9 cellular contexts compared by ENCODE assay signal in the genomic region with DNA sequence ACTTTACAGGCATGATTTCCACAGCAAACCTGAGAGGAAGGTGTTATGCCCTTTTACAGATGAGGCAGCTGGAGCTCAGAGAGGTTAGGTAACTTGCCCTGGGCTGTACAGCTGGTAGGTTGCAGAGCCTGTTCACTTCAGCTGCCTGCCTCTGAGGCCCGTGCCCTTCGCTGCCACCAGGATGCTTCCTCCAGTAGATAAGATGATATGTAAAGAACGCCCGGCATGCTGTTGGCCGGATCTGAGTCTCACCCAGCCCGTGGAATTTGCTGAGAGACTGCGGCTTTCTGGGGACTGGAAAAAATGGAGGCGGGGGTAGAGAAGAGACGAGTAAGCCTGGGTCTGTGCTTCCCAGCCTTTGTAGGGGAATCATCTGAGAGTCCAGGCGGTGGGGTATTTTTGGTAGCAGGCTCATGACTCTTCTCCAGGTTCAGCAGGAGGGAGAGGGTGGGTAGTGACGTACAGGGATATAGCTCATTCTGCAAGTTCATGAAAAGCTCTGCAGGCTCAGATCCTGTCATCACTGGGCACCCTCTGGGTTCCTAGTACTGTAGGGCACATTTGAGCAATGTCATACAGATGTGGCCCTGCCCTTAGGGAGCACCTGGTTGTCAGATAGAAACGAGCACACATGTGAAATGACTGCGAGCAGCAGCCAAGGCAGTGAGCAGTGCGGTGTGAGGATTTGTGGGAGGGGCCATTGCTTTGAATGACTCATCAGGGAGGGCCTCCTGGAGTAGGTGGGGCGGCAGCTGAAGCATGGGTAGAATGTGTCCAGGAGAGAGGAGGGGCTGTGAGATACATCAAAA.
DNase-seq lines count a peak whose midpoint lies in the region; ATAC-seq and TF ChIP-seq lines count a peak whose summit lies in the region.
"Had no signal": no experiment of that assay in that cellular context is flagged by ENCODE, and none has a peak within 500 bp of the region (broad histone marks: within the 10 kb centered on the region; RNA-seq: fewer than 3 reads in every experiment).

No MANE protein-coding gene starts in this region.

- H4K20me1 ChIP-seq in GM23248 (ENCODE audit: insufficient read depth), result no peaks in the 10 kb centered on the region
- peaks cover 37% of the 10 kb centered on the region for H4K20me1 ChIP-seq in neural progenitor cell (ENCODE audit: low read depth)

- H3K27me3 ChIP-seq in GM23248 (replicated peaks; ENCODE audit: insufficient read depth) (no peaks in the 10 kb centered on the region), neural progenitor cell (no peaks in the 10 kb centered on the region)
- H3K27me3 ChIP-seq in CD4-positive, alpha-beta memory T cell (ENCODE audit: insufficient read depth, low read length), result no peaks in the 10 kb centered on the region

- TF ChIP-seq CTCF in neural progenitor cell (IDR thresholded peaks at IDR 0.05), result no peak

- peak overlapping the region; percentile 38 for H3K27ac Mint-ChIP-seq in neural progenitor cell
- H3K27ac Mint-ChIP-seq in CD4-positive, alpha-beta memory T cell, result no peak overlapping the region

- POLR2A ChIA-PET in CD4-positive, alpha-beta memory T cell (lab: Charles Lee; ENCODE audit: partially characterized antibody), result no interaction called here

- H3K4me3 ChIP-seq in GM23248, result no peak overlapping the region
- H3K4me3 ChIP-seq in neural progenitor cell, result no peak overlapping the region
- H3K4me3 ChIP-seq in CD4-positive, alpha-beta memory T cell (ENCODE audit: low read length in 2 of 2), result no peak overlapping the region
- H3K4me3 ChIP-seq: lung had no signal

- no peak overlapping the region for H3K9ac ChIP-seq in GM23248
- H3K9ac ChIP-seq in neural progenitor cell, result no peak overlapping the region

- WGBS in GM23248 (ENCODE audit: low coverage in 1 of 2, low lambda C conversion rate in 2 of 2, missing lambda C conversion rate in 2 of 2), 2 experiments, result 79 to 81% methylated on average over 15 of the region's 15 CpGs

- H3K9me2 ChIP-seq in GM23248 (ENCODE audit: insufficient read depth), result no peaks in the 10 kb centered on the region

- no peaks in the 10 kb centered on the region for H3K4me1 ChIP-seq in GM23248 (ENCODE audit: insufficient read depth)
- H3K4me1 ChIP-seq in neural progenitor cell, result peaks cover 25% of the 10 kb centered on the region
- H3K4me1 ChIP-seq in CD4-positive, alpha-beta memory T cell (ENCODE audit: insufficient read depth, low read length), result no peaks in the 10 kb centered on the region

- ATAC-seq in HG03280 (IDR thresholded peaks at IDR 0.05; ENCODE audit: unreplicated experiment), result no peak

- H3F3A ChIP-seq in GM23248 (ENCODE audit: insufficient read depth) (no peaks in the 10 kb centered on the region), neural progenitor cell (ENCODE audit: low read depth) (peaks cover 8% of the 10 kb centered on the region)

- H3K27me3 Mint-ChIP-seq in neural progenitor cell (ENCODE audit: insufficient read depth, low read depth), result peaks cover 7% of the 10 kb centered on the region
- H3K27me3 Mint-ChIP-seq in CD4-positive, alpha-beta memory T cell, result peaks cover 3 to 9% of the 10 kb centered on the region in 2 donors

- H3K9me3 ChIP-seq in GM23248 (ENCODE audit: low read depth) (no peaks in the 10 kb centered on the region), neural progenitor cell (ENCODE audit: low read depth) (no peaks in the 10 kb centered on the region)
- no peaks in the 10 kb centered on the region for H3K9me3 ChIP-seq in CD4-positive, alpha-beta memory T cell (ENCODE audit: control insufficient read depth in 1 of 2, low read length in 2 of 2)

- DNase-seq in GM23248 (peak; percentile 51), NCI-H146 (lab: John Stamatoyannopoulos, UW) (peak; percentile 67), cerebellar cortex (ENCODE audit: low spot score) (peak; percentile 57), neural progenitor cell (ENCODE audit: low spot score) (peak; percentile 67), foreskin melanocyte (no peak)
- DNase-seq in stimulated activated naive CD4-positive, alpha-beta T cell (lab: John Stamatoyannopoulos, UW), result no peak
- DNase-seq in CD4-positive, alpha-beta memory T cell, result no peak

- H2AFZ ChIP-seq in GM23248 (no peak overlapping the region), neural progenitor cell (replicated peaks) (no peak overlapping the region)

- H3K9me3 Mint-ChIP-seq in neural progenitor cell, result no peaks in the 10 kb centered on the region
- no peaks in the 10 kb centered on the region for H3K9me3 Mint-ChIP-seq in CD4-positive, alpha-beta memory T cell

- H3K36me3 Mint-ChIP-seq in neural progenitor cell, result no peaks in the 10 kb centered on the region
- no peaks in the 10 kb centered on the region for H3K36me3 Mint-ChIP-seq in CD4-positive, alpha-beta memory T cell

- peaks cover 56% of the 10 kb centered on the region for H3K4me1 Mint-ChIP-seq in neural progenitor cell
- no peaks in the 10 kb centered on the region for H3K4me1 Mint-ChIP-seq in CD4-positive, alpha-beta memory T cell

- intact Hi-C loops in CD4-positive, alpha-beta memory T cell (cut with micrococcal nuclease), result no loop called here

- H3K36me3 ChIP-seq in GM23248 (ENCODE audit: low read depth) (no peaks in the 10 kb centered on the region), neural progenitor cell (no peaks in the 10 kb centered on the region)
- no peaks in the 10 kb centered on the region for H3K36me3 ChIP-seq in CD4-positive, alpha-beta memory T cell (ENCODE audit: insufficient read depth, low read length)

- in situ Hi-C loops in GM23248 (cut with MboI), result no loop called here

- H3K79me2 ChIP-seq in GM23248 (ENCODE audit: insufficient read depth) (no peaks in the 10 kb centered on the region), neural progenitor cell (ENCODE audit: low read depth) (no peaks in the 10 kb centered on the region)

- CTCF ChIA-PET in CD4-positive, alpha-beta memory T cell (lab: Charles Lee; ENCODE audit: partially characterized antibody), result no interaction called here

- no peak overlapping the region for H3K4me3 Mint-ChIP-seq in neural progenitor cell
- no peak overlapping the region for H3K4me3 Mint-ChIP-seq in CD4-positive, alpha-beta memory T cell

- no peak overlapping the region for H3K4me2 ChIP-seq in GM23248 (ENCODE audit: unreplicated experiment)
- H3K4me2 ChIP-seq in neural progenitor cell, result no peak overlapping the region

- H3K27ac ChIP-seq in GM23248, result no peak overlapping the region
- no peak overlapping the region for H3K27ac ChIP-seq in neural progenitor cell
- no peak overlapping the region for H3K27ac ChIP-seq in CD4-positive, alpha-beta memory T cell (ENCODE audit: low read depth, low read length)

Comparison
In these comparisons a context has a peak if more than half of its experiments do, and no peak if none do; other contexts are left out.
1. DNase-seq: peak in GM23248 (single experiment), NCI-H146 (single experiment), cerebellar cortex (single experiment) and neural progenitor cell (single experiment); none in foreskin melanocyte (single experiment), stimulated activated naive CD4-positive, alpha-beta T cell (0 of 6) and CD4-positive, alpha-beta memory T cell (0 of 5).